In genomic region chr6:157393667-157394329, GRCh38 we compare ENCODE assay signal across 1 cellular context.
TF ChIP-seq lines count a peak whose summit lies in the region.

No MANE protein-coding gene starts in this region.

TF ChIP-seq in K562, 482 proteins besides CTCF, POLR2A, EP300 and RAD21 (continued from another document and continues in another):
- TF ChIP-seq CUX1 (CRISPR knock-in tag; IDR thresholded peaks at IDR 0.05) (0 out of 2 replicates have a peak, but pooled peaks have one; percentile 4), CLOCK (CRISPR knock-in tag; IDR thresholded peaks at IDR 0.05; ENCODE audit: borderline replicate concordance) (no peak), SPI1 (IDR thresholded peaks at IDR 0.05; ENCODE audit: borderline replicate concordance, low read depth, low read length) (no peak; the same call in 1 of the 2 replicates), NKRF (IDR thresholded peaks at IDR 0.05; ENCODE audit: borderline replicate concordance) (peak; percentile 47; the same call in 1 of the 2 replicates), MLLT1 (IDR thresholded peaks at IDR 0.05) (peak; percentile 38 to 83; a peak in 1 of 4 replicates), HDAC1 (IDR thresholded peaks at IDR 0.05) (peak in 1 of 2 experiments; percentile 10; a peak in 1 of 4 replicates), ZEB2 (IDR thresholded peaks at IDR 0.05) (0 out of 2 replicates have a peak, but pooled peaks have one; percentile 17), ZNF3 (CRISPR knock-in tag; IDR thresholded peaks at IDR 0.05) (no peak), ZNF316 (IDR thresholded peaks at IDR 0.05) (peak; percentile 85), TSC22D4 (tag; IDR thresholded peaks at IDR 0.05) (0 out of 2 replicates have a peak, but pooled peaks have one; percentile 29), ILF3 (IDR thresholded peaks at IDR 0.05; ENCODE audit: borderline replicate concordance) (no peak), ZNF512 (tag; IDR thresholded peaks at IDR 0.05) (peak; percentile 84), PHB2 (IDR thresholded peaks at IDR 0.05; ENCODE audit: low read depth) (peak; percentile 46; the same call in 1 of the 2 replicates), NELFE (IDR thresholded peaks at IDR 0.05; ENCODE audit: insufficient read depth, insufficient read length) (no peak), SP1 (CRISPR knock-in tag; IDR thresholded peaks at IDR 0.05) (peak; percentile 55; the same call in 1 of the 2 replicates), NUFIP1 (IDR thresholded peaks at IDR 0.05; ENCODE audit: partially characterized antibody) (peak; percentile 40), ZBTB33 (CRISPR knock-in tag; IDR thresholded peaks at IDR 0.05) (peak; percentile 80; the same call in 1 of the 2 replicates), THRB (CRISPR knock-in tag; conservative IDR thresholded peaks at IDR 0.05) (peak; percentile 42; the same call in 1 of the 2 replicates), ELK1 (CRISPR knock-in tag; IDR thresholded peaks at IDR 0.05) (no peak), XRCC3 (IDR thresholded peaks at IDR 0.05) (no peak), LARP7 (IDR thresholded peaks at IDR 0.05) (peak; percentile 74; the same call in 1 of the 2 replicates), ESRRA (IDR thresholded peaks at IDR 0.05; ENCODE audit: borderline replicate concordance, low read depth) (peak; percentile 66), ZNF609 (CRISPR knock-in tag; IDR thresholded peaks at IDR 0.05; ENCODE audit: borderline replicate concordance) (0 out of 2 replicates have a peak, but pooled peaks have one; percentile 24), MAFF (IDR thresholded peaks at IDR 0.05; ENCODE audit: low read length) (peak; percentile 57; the same call in 1 of the 2 replicates), NCOR1 (IDR thresholded peaks at IDR 0.05) (no peak), KHSRP (IDR thresholded peaks at IDR 0.05) (0 out of 2 replicates have a peak, but pooled peaks have one; percentile 15), MAFG (tag; conservative IDR thresholded peaks at IDR 0.05) (peak; percentile 48)
